In genomic region chr10:95267261-95267660, GRCh38 we compare ENCODE assay signal across 1 cellular context.
TF ChIP-seq lines count a peak whose summit lies in the region.

No MANE protein-coding gene starts in this region.

TF ChIP-seq in SK-N-SH treated with all-trans-retinoic acid at 6 μM for 48 hours, 23 proteins besides CTCF, POLR2A, EP300 and RAD21 (continued from another document):
- TF ChIP-seq CREB5 (CRISPR knock-in tag; IDR thresholded peaks at IDR 0.05; ENCODE audit: low read depth) (no peak), TCF4 (CRISPR knock-in tag; IDR thresholded peaks at IDR 0.05; ENCODE audit: borderline replicate concordance) (no peak)
